1 cellular context compared by ENCODE assay signal in genomic region chr9:135345775-135346433, GRCh38.
TF ChIP-seq lines count a peak whose summit lies in the region.

No MANE protein-coding gene starts in this region.

TF ChIP-seq in H1, 55 proteins besides CTCF, POLR2A, EP300 and RAD21 (continued from another document):
- TF ChIP-seq CHD7 (IDR thresholded peaks at IDR 0.05; ENCODE audit: insufficient replicate concordance, low read length) (no peak), BACH1 (IDR thresholded peaks at IDR 0.05; ENCODE audit: low read length) (no peak), CTBP2 (IDR thresholded peaks at IDR 0.05; ENCODE audit: borderline replicate concordance, insufficient read depth, insufficient read length, low read length) (no peak), NANOG (IDR thresholded peaks at IDR 0.05; ENCODE audit: insufficient read depth, low read depth, low read length, poor library complexity, severe bottlenecking) (no peak)
TF ChIP-seq in H1: peak in this region for 0.
